15 cellular contexts compared by ENCODE assay signal in the genomic region with DNA sequence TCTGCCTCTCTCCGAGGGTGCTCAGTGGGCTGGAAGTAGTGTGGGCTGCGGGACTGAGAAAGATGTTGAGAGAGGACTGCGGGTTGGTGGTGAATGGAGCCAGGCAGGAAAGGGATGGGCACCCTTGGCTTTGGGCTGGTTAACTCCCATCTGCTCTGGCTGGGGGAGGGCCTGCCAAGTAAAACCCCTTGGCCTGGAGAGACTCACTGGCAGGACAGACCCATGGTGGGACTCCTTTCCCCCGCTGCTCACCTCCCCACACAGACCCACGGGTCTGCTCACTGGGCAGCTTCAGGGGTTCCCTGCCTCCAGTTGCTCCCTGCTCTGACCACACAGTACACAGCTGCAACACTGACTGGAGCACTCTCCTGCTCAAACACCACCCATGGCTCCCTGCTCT. TPM values are rescaled to one million over a fixed set of nuclear protein-coding genes. Genes with fewer than 3 reads are reported as not detected.
A peak's percentile ranks its signal among the peaks of the same experiment; 100 is the strongest.
DNase-seq lines count a peak whose midpoint lies in the region; ATAC-seq and TF ChIP-seq lines count a peak whose summit lies in the region.
"Had no signal": no experiment of that assay in that cellular context is flagged by ENCODE, and none has a peak within 500 bp of the region (broad histone marks: within the 10 kb centered on the region; RNA-seq: fewer than 3 reads in every experiment).

No MANE protein-coding gene starts in this region.

- no peak overlapping the region for H3K27ac ChIP-seq in left ventricle myocardium inferior (replicated peaks)
- no peak overlapping the region for H3K27ac ChIP-seq in right atrium auricular region
- no peak overlapping the region for H3K27ac ChIP-seq in lower lobe of right lung

- no peak for TF ChIP-seq CTCF in left ventricle myocardium inferior (IDR thresholded peaks at IDR 0.05; ENCODE audit: borderline replicate concordance)
- TF ChIP-seq CTCF in right atrium auricular region (IDR thresholded peaks at IDR 0.05): no peak
- TF ChIP-seq CTCF in chondrocyte (IDR thresholded peaks at IDR 0.05): no peak
- TF ChIP-seq CTCF in lower lobe of right lung (IDR thresholded peaks at IDR 0.05): no peak

- H3K9me3 Mint-ChIP-seq in chondrocyte (ENCODE audit: low read depth): no peaks in the 10 kb centered on the region
- H3K9me3 Mint-ChIP-seq: CD14-positive monocyte; CD8-positive, alpha-beta T cell; GM23338; H9 had no signal

- no peaks in the 10 kb centered on the region for H3K36me3 Mint-ChIP-seq in chondrocyte (ENCODE audit: low read depth)
- H3K36me3 Mint-ChIP-seq: CD14-positive monocyte; CD8-positive, alpha-beta T cell had no signal

- peak; percentile 7 for DNase-seq in left ventricle myocardium inferior
- no peak for DNase-seq in right atrium auricular region (ENCODE audit: low spot score)
- DNase-seq in chondrocyte (ENCODE audit: low spot score): peak; percentile 59
- DNase-seq in lower lobe of right lung: peak; percentile 12
- no peak for DNase-seq in activated CD4-positive, alpha-beta T cell treated with anti-CD3 and anti-CD28 coated beads for 48 hours
- DNase-seq: CD8-positive, alpha-beta T cell; COR-L47; DMS153; DMS79 treated with DMSO at 0.1 percent for 48 hours; EL; H9 had no signal

- H3K27me3 ChIP-seq in left ventricle myocardium inferior (ENCODE audit: low read depth) (peaks cover 16% of the 10 kb centered on the region), right atrium auricular region (no peaks in the 10 kb centered on the region), lower lobe of right lung (ENCODE audit: low read depth) (no peaks in the 10 kb centered on the region)

- H3K36me3 ChIP-seq in left ventricle myocardium inferior (no peaks in the 10 kb centered on the region), right atrium auricular region (no peaks in the 10 kb centered on the region), lower lobe of right lung (no peaks in the 10 kb centered on the region)

- H3K4me3 Mint-ChIP-seq in chondrocyte (ENCODE audit: unreplicated experiment): no peak overlapping the region
- H3K4me3 Mint-ChIP-seq: CD8-positive, alpha-beta T cell; GM23338; H9 had no signal

- H3K27me3 Mint-ChIP-seq in chondrocyte (ENCODE audit: low read depth): no peaks in the 10 kb centered on the region

- no peak overlapping the region for H3K27ac Mint-ChIP-seq in chondrocyte (ENCODE audit: unreplicated experiment)
- H3K27ac Mint-ChIP-seq: CD14-positive monocyte; CD8-positive, alpha-beta T cell; GM23338 had no signal

- H3K9me3 ChIP-seq in left ventricle myocardium inferior (replicated peaks) (no peaks in the 10 kb centered on the region), right atrium auricular region (no peaks in the 10 kb centered on the region), lower lobe of right lung (no peaks in the 10 kb centered on the region)

- intact Hi-C loops in left ventricle myocardium inferior (cut with micrococcal nuclease): no loop called here
- intact Hi-C loops in lower lobe of right lung (cut with DNase I): no loop called here

- no peaks in the 10 kb centered on the region for H3K4me1 ChIP-seq in left ventricle myocardium inferior
- H3K4me1 ChIP-seq in right atrium auricular region: no peaks in the 10 kb centered on the region
- H3K4me1 ChIP-seq in lower lobe of right lung: no peaks in the 10 kb centered on the region

- H3K4me1 Mint-ChIP-seq in chondrocyte (ENCODE audit: low read depth): peaks cover 4% of the 10 kb centered on the region

- H3K4me3 ChIP-seq in left ventricle myocardium inferior (no peak overlapping the region), right atrium auricular region (no peak overlapping the region), lower lobe of right lung (no peak overlapping the region)
- H3K4me3 ChIP-seq: GM23338 had no signal

- ATAC-seq in lower lobe of right lung: no peak
- ATAC-seq in HG02642 (IDR thresholded peaks at IDR 0.05; ENCODE audit: poor library complexity, unreplicated experiment): no peak
- ATAC-seq: CD8-positive, alpha-beta T cell; GM23338 had no signal

RNA-seq across cellular contexts. Expression of a gene that starts 54.1 kb away (rescaled TPM):
- total RNA-seq in left ventricle myocardium inferior (not detected), right atrium auricular region (1 to 10 TPM in 1 of 2 donors, under 1 TPM in 1; 0.30 to 1.5 TPM), chondrocyte (10.7 to 17.0 TPM (median 12.1 TPM) in 3 replicates), lower lobe of right lung (3.0 TPM)
- total RNA-seq: CD8-positive, alpha-beta T cell; GM23338; H9 had no signal

RNA-seq across cellular contexts. Expression of a gene that starts 58.2 kb away (rescaled TPM):
- total RNA-seq in left ventricle myocardium inferior (0.30 TPM), right atrium auricular region (1 to 10 TPM in 1 of 2 donors, under 1 TPM in 1; 0.44 to 3.2 TPM), chondrocyte (not detected in 3 replicates), lower lobe of right lung (4.3 TPM)
- total RNA-seq: H9, HT1080 had no signal

Comparison
In these comparisons a context has a peak if more than half of its experiments do, and no peak if none do; other contexts are left out.
1. DNase-seq: peak in left ventricle myocardium inferior (single experiment), chondrocyte (single experiment) and lower lobe of right lung (single experiment); none in right atrium auricular region (single experiment) and activated CD4-positive, alpha-beta T cell treated with anti-CD3 and anti-CD28 coated beads for 48 hours (single experiment).